21 cellular contexts compared by ENCODE assay signal in genomic region chr5:128826290-128826689, GRCh38.
DNase-seq lines count a peak whose midpoint lies in the region; TF ChIP-seq lines count a peak whose summit lies in the region.
"Had no signal": no experiment of that assay in that cellular context is flagged by ENCODE, and none has a peak within 500 bp of the region (broad histone marks: within the 10 kb centered on the region; RNA-seq: fewer than 3 reads in every experiment).

No MANE protein-coding gene starts in this region.

- no peak for TF ChIP-seq CTCF in astrocyte of the cerebellum (IDR thresholded peaks at IDR 0.05; ENCODE audit: low read depth, low read length, missing control alignments)

- in situ Hi-C loops in astrocyte of the cerebellum (cut with HindIII; ENCODE audit: low sequenced_read_pairs) = loop anchor here (25.0 kb wide), 2 partner anchors 314 to 614 kb away; no protein-coding TSS in a partner anchor

- H3K27ac ChIP-seq in caudate nucleus (ENCODE audit: low read depth, low read length) = no peak overlapping the region

- no peak overlapping the region for H3K4me3 ChIP-seq in astrocyte of the cerebellum (ENCODE audit: low read depth, low read length)

- DNase-seq in NCI-H524 (lab: John Stamatoyannopoulos, UW) (peak; percentile 32 to 73), NCI-H524 treated with DMSO at 0.1 percent for 48 hours (lab: John Stamatoyannopoulos, UW) (no peak), astrocyte of the cerebellum (ENCODE audit: low read depth) (peak; percentile 37), fibroblast of the conjunctiva (ENCODE audit: low read depth) (peak; percentile 10), COLO668 (lab: John Stamatoyannopoulos, UW; ENCODE audit: unreplicated experiment) (no peak), caudate nucleus (lab: John Stamatoyannopoulos, UW) (no peak)
- DNase-seq in stimulated activated CD4-positive, alpha-beta T cell treated with anti-CD3 and anti-CD28 coated beads, Interleukin-4, amount 100 ng/mL, for 1 hour = no peak
- no peak for DNase-seq in activated CD8-positive, alpha-beta memory T cell treated with anti-CD3 and anti-CD28 coated beads, Interleukin-2, amount 50 U/mL, for 48 hours
- DNase-seq: 8988T; BE2C; CD4-positive, alpha-beta T cell; DMS53; KG1; NCI-H1048; NCI-H1436; NCI-H1930; NCI-H748 treated with DMSO at 0.1 percent for 48 hours; OCI-M1; RPMI8226; SHP77 treated with DMSO at 0.1 percent for 48 hours; SK-N-SH had no signal

Comparison
In these comparisons a context has a peak if more than half of its experiments do, and no peak if none do; other contexts are left out.
1. DNase-seq: peak in NCI-H524 (2 of 2), astrocyte of the cerebellum (single experiment) and fibroblast of the conjunctiva (single experiment); none in NCI-H524 treated with DMSO at 0.1 percent for 48 hours (single experiment), stimulated activated CD4-positive, alpha-beta T cell treated with anti-CD3 and anti-CD28 coated beads, Interleukin-4, amount 100 ng/mL, for 1 hour (single experiment), COLO668 (single experiment), caudate nucleus (0 of 61) and activated CD8-positive, alpha-beta memory T cell treated with anti-CD3 and anti-CD28 coated beads, Interleukin-2, amount 50 U/mL, for 48 hours (single experiment).